2 cellular contexts compared by ENCODE assay signal in genomic region chr15:39127151-39127815, GRCh38.
TF ChIP-seq lines count a peak whose summit lies in the region.

No MANE protein-coding gene starts in this region.

TF ChIP-seq in A549, 52 proteins besides CTCF, POLR2A, EP300 and RAD21 (continued from another document):
- 0 out of 2 replicates have a peak, but pooled peaks have one; percentile 7 for TF ChIP-seq ATOH8 (CRISPR knock-in tag; IDR thresholded peaks at IDR 0.05; ENCODE audit: low read depth)
- TF ChIP-seq ZNF302 (CRISPR knock-in tag; IDR thresholded peaks at IDR 0.05): peak; percentile 51; the same call in 1 of the 2 replicates
- TF ChIP-seq MAFK (IDR thresholded peaks at IDR 0.05; ENCODE audit: partially characterized antibody): no peak
- peak; percentile 23; the same call in 1 of the 2 replicates for TF ChIP-seq FOXS1 (CRISPR knock-in tag; IDR thresholded peaks at IDR 0.05)
- TF ChIP-seq FOSB (CRISPR knock-in tag; IDR thresholded peaks at IDR 0.05): 0 out of 2 replicates have a peak, but pooled peaks have one; percentile 25

TF ChIP-seq in Ishikawa, 13 proteins besides CTCF, POLR2A, EP300 and RAD21 (continued from another document):
- TF ChIP-seq USF1 (IDR thresholded peaks at IDR 0.05): no peak
- TF ChIP-seq TCF12 (IDR thresholded peaks at IDR 0.05; ENCODE audit: low read depth): 0 out of 2 replicates have a peak, but pooled peaks have one; percentile 22
- TF ChIP-seq, protein P1, sequence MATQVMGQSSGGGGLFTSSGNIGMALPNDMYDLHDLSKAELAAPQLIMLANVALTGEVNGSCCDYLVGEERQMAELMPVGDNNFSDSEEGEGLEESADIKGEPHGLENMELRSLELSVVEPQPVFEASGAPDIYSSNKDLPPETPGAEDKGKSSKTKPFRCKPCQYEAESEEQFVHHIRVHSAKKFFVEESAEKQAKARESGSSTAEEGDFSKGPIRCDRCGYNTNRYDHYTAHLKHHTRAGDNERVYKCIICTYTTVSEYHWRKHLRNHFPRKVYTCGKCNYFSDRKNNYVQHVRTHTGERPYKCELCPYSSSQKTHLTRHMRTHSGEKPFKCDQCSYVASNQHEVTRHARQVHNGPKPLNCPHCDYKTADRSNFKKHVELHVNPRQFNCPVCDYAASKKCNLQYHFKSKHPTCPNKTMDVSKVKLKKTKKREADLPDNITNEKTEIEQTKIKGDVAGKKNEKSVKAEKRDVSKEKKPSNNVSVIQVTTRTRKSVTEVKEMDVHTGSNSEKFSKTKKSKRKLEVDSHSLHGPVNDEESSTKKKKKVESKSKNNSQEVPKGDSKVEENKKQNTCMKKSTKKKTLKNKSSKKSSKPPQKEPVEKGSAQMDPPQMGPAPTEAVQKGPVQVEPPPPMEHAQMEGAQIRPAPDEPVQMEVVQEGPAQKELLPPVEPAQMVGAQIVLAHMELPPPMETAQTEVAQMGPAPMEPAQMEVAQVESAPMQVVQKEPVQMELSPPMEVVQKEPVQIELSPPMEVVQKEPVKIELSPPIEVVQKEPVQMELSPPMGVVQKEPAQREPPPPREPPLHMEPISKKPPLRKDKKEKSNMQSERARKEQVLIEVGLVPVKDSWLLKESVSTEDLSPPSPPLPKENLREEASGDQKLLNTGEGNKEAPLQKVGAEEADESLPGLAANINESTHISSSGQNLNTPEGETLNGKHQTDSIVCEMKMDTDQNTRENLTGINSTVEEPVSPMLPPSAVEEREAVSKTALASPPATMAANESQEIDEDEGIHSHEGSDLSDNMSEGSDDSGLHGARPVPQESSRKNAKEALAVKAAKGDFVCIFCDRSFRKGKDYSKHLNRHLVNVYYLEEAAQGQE (IDR thresholded peaks at IDR 0.05; ENCODE audit: low read depth): no peak
- no peak for TF ChIP-seq TAF1 (IDR thresholded peaks at IDR 0.05; ENCODE audit: low read depth)
- TF ChIP-seq, protein P2, sequence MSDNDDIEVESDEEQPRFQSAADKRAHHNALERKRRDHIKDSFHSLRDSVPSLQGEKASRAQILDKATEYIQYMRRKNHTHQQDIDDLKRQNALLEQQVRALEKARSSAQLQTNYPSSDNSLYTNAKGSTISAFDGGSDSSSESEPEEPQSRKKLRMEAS (IDR thresholded peaks at IDR 0.05): no peak
- no peak for TF ChIP-seq CREB1 (IDR thresholded peaks at IDR 0.05; ENCODE audit: low read depth)
- TF ChIP-seq CEBPB (IDR thresholded peaks at IDR 0.05): no peak
- TF ChIP-seq YY1 (IDR thresholded peaks at IDR 0.05; ENCODE audit: low read depth): no peak
- peak; percentile 67; the same call in 1 of the 2 replicates for TF ChIP-seq FOXM1 (IDR thresholded peaks at IDR 0.05; ENCODE audit: borderline replicate concordance, low read depth)
